ENCODE assay signal across 8 cellular contexts in genomic region chr12:114682101-114682919, GRCh38. TPM values are rescaled to one million over a fixed set of nuclear protein-coding genes. Genes with fewer than 3 reads are reported as not detected.
DNase-seq lines count a peak whose midpoint lies in the region; ATAC-seq and TF ChIP-seq lines count a peak whose summit lies in the region.

No MANE protein-coding gene starts in this region.

- peak overlapping the region; percentile 79 for H3K18ac ChIP-seq in trophoblast cell (ENCODE audit: low read length)

- BruUV-seq in PC-3 (replicated peaks; lab: Mats Ljungman, UMichigan) = no TSS peak

- DNase-seq in CD4-positive, alpha-beta memory T cell = no peak
- DNase-seq in PC-3 (peak; percentile 20), fibroblast of lung (ENCODE audit: low read depth in 2 of 2) (no peak), trophoblast cell (no peak)
- DNase-seq in stimulated activated CD4-positive, alpha-beta T cell treated with anti-CD3 and anti-CD28 coated beads, Interleukin-4, amount 100 ng/mL, for 1 hour = no peak
- no peak for DNase-seq in activated CD4-positive, alpha-beta memory T cell treated with anti-CD3 and anti-CD28 coated beads for 36 hours
- DNase-seq in effector CD8-positive, alpha-beta T cell (lab: John Stamatoyannopoulos, UW) = no peak

- H3K14ac ChIP-seq in trophoblast cell (ENCODE audit: low read length) = peak overlapping the region; percentile 88

- no CpG with 5 or more reads among the region's 15 CpGs for WGBS in trophoblast cell (ENCODE audit: extremely low coverage, insufficient coverage, insufficient read length)

- peaks cover 69% of the 10 kb centered on the region for H3K79me1 ChIP-seq in trophoblast cell (ENCODE audit: low read length)

- H3K23ac ChIP-seq in trophoblast cell (ENCODE audit: low read length) = peak overlapping the region; percentile 70

- H3K4me1 ChIP-seq in CD4-positive, alpha-beta memory T cell (ENCODE audit: insufficient read depth, low read length) = peaks cover 8% of the 10 kb centered on the region
- H3K4me1 ChIP-seq in PC-3 (ENCODE audit: insufficient read depth, low read length) (peaks cover 35% of the 10 kb centered on the region), fibroblast of lung (ENCODE audit: control insufficient read depth, extremely low read depth, insufficient read depth, low read length) (peaks cover 18% of the 10 kb centered on the region), trophoblast cell (ENCODE audit: control insufficient read depth in 1 of 2, insufficient read depth in 2 of 2, low read length in 2 of 2) (peaks cover 28 to 31% of the 10 kb centered on the region in 2 experiments)

- H2AK5ac ChIP-seq in trophoblast cell (ENCODE audit: low read length) = no peak overlapping the region

- H4K91ac ChIP-seq in trophoblast cell (ENCODE audit: low read depth, low read length) = peak overlapping the region; percentile 78

- H2AFZ ChIP-seq in PC-3 (ENCODE audit: low read length) = no peak overlapping the region
- no peak overlapping the region for H2AFZ ChIP-seq in fibroblast of lung (ENCODE audit: low read length)
- H2AFZ ChIP-seq in trophoblast cell (ENCODE audit: insufficient read depth, low read length, poor library complexity) = no peak overlapping the region

- intact Hi-C loops in CD4-positive, alpha-beta memory T cell (cut with micrococcal nuclease) = no loop called here
- intact Hi-C loops in PC-3 (cut with micrococcal nuclease) = loop anchor here (5.0 kb wide), 3 partner anchors 250 to 670 kb away; no protein-coding TSS in a partner anchor
- intact Hi-C loops in activated CD4-positive, alpha-beta memory T cell treated with anti-CD3 and anti-CD28 coated beads for 36 hours (cut with micrococcal nuclease) = no loop called here

- peaks cover 49% of the 10 kb centered on the region for H3K27me3 ChIP-seq in CD4-positive, alpha-beta memory T cell (ENCODE audit: insufficient read depth, low read length)
- H3K27me3 ChIP-seq in PC-3 (ENCODE audit: low read length) (no peaks in the 10 kb centered on the region), fibroblast of lung (ENCODE audit: control insufficient read depth, insufficient read depth, low read length) (no peaks in the 10 kb centered on the region), trophoblast cell (ENCODE audit: insufficient read depth, low read length) (no peaks in the 10 kb centered on the region)

- H3K9me3 Mint-ChIP-seq in CD4-positive, alpha-beta memory T cell = peaks cover 0 to 28% (median 14%) of the 10 kb centered on the region in 8 donors
- no peaks in the 10 kb centered on the region for H3K9me3 Mint-ChIP-seq in activated CD4-positive, alpha-beta memory T cell treated with anti-CD3 and anti-CD28 coated beads for 36 hours

- H3K4ac ChIP-seq in trophoblast cell (ENCODE audit: low read depth, low read length) = peak overlapping the region; percentile 94

- H3K9ac ChIP-seq in PC-3 (ENCODE audit: low read length) (peak overlapping the region; percentile 97), fibroblast of lung (ENCODE audit: insufficient read depth, low read length) (peak overlapping the region; percentile 94), trophoblast cell (ENCODE audit: low read length) (peak overlapping the region; percentile 100)

- no peak for TF ChIP-seq CTCF in PC-3 (conservative IDR thresholded peaks at IDR 0.05; ENCODE audit: low read depth, low read length)
- no peak for TF ChIP-seq CTCF in fibroblast of lung (conservative IDR thresholded peaks at IDR 0.05 in 1 of 2, IDR thresholded peaks at IDR 0.05 in 1 of 2; ENCODE audit: low read depth in 1 of 2, low read length in 2 of 2)

- CTCF ChIA-PET in CD4-positive, alpha-beta memory T cell (lab: Charles Lee; ENCODE audit: partially characterized antibody) = no interaction called here
- CTCF ChIA-PET in PC-3 (lab: Charles Lee) = no interaction called here
- CTCF ChIA-PET in activated CD4-positive, alpha-beta memory T cell treated with anti-CD3 and anti-CD28 coated beads for 36 hours (lab: Charles Lee) = no interaction called here

- ATAC-seq in PC-3 = no peak
- ATAC-seq in HG02588 (IDR thresholded peaks at IDR 0.05; ENCODE audit: unreplicated experiment) = no peak

- H3K27ac Mint-ChIP-seq in CD4-positive, alpha-beta memory T cell = no peak overlapping the region
- no peak overlapping the region for H3K27ac Mint-ChIP-seq in activated CD4-positive, alpha-beta memory T cell treated with anti-CD3 and anti-CD28 coated beads for 36 hours

- no peaks in the 10 kb centered on the region for H3K36me3 ChIP-seq in CD4-positive, alpha-beta memory T cell (ENCODE audit: insufficient read depth, low read length)
- H3K36me3 ChIP-seq in PC-3 (ENCODE audit: low read depth, low read length) (peaks cover 53% of the 10 kb centered on the region), fibroblast of lung (ENCODE audit: control insufficient read depth, insufficient read depth, low read length) (peaks cover 8% of the 10 kb centered on the region), trophoblast cell (ENCODE audit: control insufficient read depth in 1 of 2, insufficient read depth in 2 of 2, low read length in 2 of 2) (peaks cover 11 to 29% of the 10 kb centered on the region in 2 experiments)

- peak overlapping the region; percentile 92 for H3K4me2 ChIP-seq in PC-3 (ENCODE audit: low read length)
- H3K4me2 ChIP-seq in fibroblast of lung (ENCODE audit: extremely low read depth, insufficient read depth, low read length) = peak overlapping the region; percentile 15
- H3K4me2 ChIP-seq in trophoblast cell (ENCODE audit: low read length) = peak overlapping the region; percentile 46

- H3K27me3 Mint-ChIP-seq in CD4-positive, alpha-beta memory T cell = peaks cover 60 to 80% of the 10 kb centered on the region in 2 donors
- peaks cover 88% of the 10 kb centered on the region for H3K27me3 Mint-ChIP-seq in activated CD4-positive, alpha-beta memory T cell treated with anti-CD3 and anti-CD28 coated beads for 36 hours

- H3K36me3 Mint-ChIP-seq in CD4-positive, alpha-beta memory T cell = no peaks in the 10 kb centered on the region
- H3K36me3 Mint-ChIP-seq in activated CD4-positive, alpha-beta memory T cell treated with anti-CD3 and anti-CD28 coated beads for 36 hours = peaks cover 8% of the 10 kb centered on the region

- H4K12ac ChIP-seq in trophoblast cell (ENCODE audit: low read depth, low read length) = peak overlapping the region; percentile 37

- peaks cover 17 to 45% (median 28%) of the 10 kb centered on the region in 4 donors for H3K4me1 Mint-ChIP-seq in CD4-positive, alpha-beta memory T cell
- H3K4me1 Mint-ChIP-seq in activated CD4-positive, alpha-beta memory T cell treated with anti-CD3 and anti-CD28 coated beads for 36 hours (ENCODE audit: low read depth) = peaks cover 34% of the 10 kb centered on the region

- H4K8ac ChIP-seq in trophoblast cell (ENCODE audit: low read depth, low read length) = peak overlapping the region; percentile 71

- POLR2A ChIA-PET in CD4-positive, alpha-beta memory T cell (lab: Charles Lee; ENCODE audit: partially characterized antibody) = no interaction called here
- POLR2A ChIA-PET in PC-3 (lab: Charles Lee; ENCODE audit: unreplicated experiment) = interaction anchor here (0.7 kb wide), 1 partner anchor 88 kb away, joined by 4 read pairs; no protein-coding TSS in a partner anchor
- POLR2A ChIA-PET in activated CD4-positive, alpha-beta memory T cell treated with anti-CD3 and anti-CD28 coated beads for 36 hours (lab: Charles Lee) = no interaction called here

- peak overlapping the region; percentile 25 to 89 (median 54) for H3K4me3 Mint-ChIP-seq in CD4-positive, alpha-beta memory T cell
- no peak overlapping the region for H3K4me3 Mint-ChIP-seq in activated CD4-positive, alpha-beta memory T cell treated with anti-CD3 and anti-CD28 coated beads for 36 hours

- H3K79me2 ChIP-seq in PC-3 (ENCODE audit: low read length) (peaks cover 80% of the 10 kb centered on the region), fibroblast of lung (ENCODE audit: control insufficient read depth, insufficient read depth, low read length) (peaks cover 85% of the 10 kb centered on the region), trophoblast cell (ENCODE audit: control insufficient read depth, insufficient read depth, low read length, poor library complexity) (peaks cover 61% of the 10 kb centered on the region)

- no peak overlapping the region for H2BK12ac ChIP-seq in trophoblast cell (ENCODE audit: low read length)

- no peaks in the 10 kb centered on the region for H3K9me2 ChIP-seq in PC-3 (replicated peaks; ENCODE audit: low read length)

- H2BK120ac ChIP-seq in trophoblast cell (ENCODE audit: insufficient read depth, low read length, poor library complexity) = peak overlapping the region; percentile 91

- H3K27ac ChIP-seq in CD4-positive, alpha-beta memory T cell (ENCODE audit: low read depth, low read length) = no peak overlapping the region
- H3K27ac ChIP-seq in PC-3 (ENCODE audit: low read length) = peak overlapping the region; percentile 95
- H3K27ac ChIP-seq in fibroblast of lung (ENCODE audit: insufficient read depth, low read length) = peak overlapping the region; percentile 95
- H3K27ac ChIP-seq in trophoblast cell (ENCODE audit: low read depth, low read length) = peak overlapping the region; percentile 98

- H2BK5ac ChIP-seq in trophoblast cell (ENCODE audit: low read depth, low read length, poor library complexity) = peak overlapping the region; percentile 69

- H4K20me1 ChIP-seq in PC-3 (ENCODE audit: low read length) = peaks cover 56% of the 10 kb centered on the region
- H4K20me1 ChIP-seq in fibroblast of lung (ENCODE audit: control insufficient read depth, extremely low read depth, insufficient read depth, low read length) = no peaks in the 10 kb centered on the region

- no peaks in the 10 kb centered on the region for H3K9me3 ChIP-seq in CD4-positive, alpha-beta memory T cell (ENCODE audit: control insufficient read depth in 1 of 2, low read length in 2 of 2)
- H3K9me3 ChIP-seq in PC-3 (ENCODE audit: low read length) (no peaks in the 10 kb centered on the region), fibroblast of lung (ENCODE audit: control insufficient read depth, insufficient read depth, low read depth, low read length) (no peaks in the 10 kb centered on the region), trophoblast cell (ENCODE audit: insufficient read depth, low read depth, low read length) (no peaks in the 10 kb centered on the region)

- H3K4me3 ChIP-seq in CD4-positive, alpha-beta memory T cell (ENCODE audit: low read length in 2 of 2) = no peak overlapping the region
- H3K4me3 ChIP-seq in PC-3 (ENCODE audit: low read length) (peak overlapping the region; percentile 94), fibroblast of lung (replicated peaks in 1 of 4; ENCODE audit: control extremely low read depth in 1 of 4, insufficient read depth in 1 of 4, low read depth in 3 of 4, low read length in 4 of 4) (peak overlapping the region; percentile 63 to 97 (median 90)), trophoblast cell (ENCODE audit: low read depth, low read length) (peak overlapping the region; percentile 99)

- no peaks in the 10 kb centered on the region for H3F3A ChIP-seq in PC-3 (ENCODE audit: low read length, unreplicated experiment)

RNA-seq across cellular contexts. Expression of gene TBX3, which starts 1.7 kb away (rescaled TPM):
- not detected for total RNA-seq in CD4-positive, alpha-beta memory T cell
- not detected for polyA plus RNA-seq in CD4-positive, alpha-beta memory T cell
- total RNA-seq in PC-3 (2014; rRNA removed) (89.4 and 123 TPM in 2 replicates), fibroblast of lung (39.5 and 66.4 TPM in 2 replicates)
- 19.9 and 33.0 TPM in 2 replicates for polyA plus RNA-seq in fibroblast of lung
- 20.4 and 31.2 TPM in 2 replicates for polyA plus RNA-seq in fibroblast of lung (2012)
- polyA minus RNA-seq in fibroblast of lung (ENCODE audit: low replicate concordance) = 14.4 and 23.9 TPM in 2 replicates
- polyA plus RNA-seq in trophoblast cell (2013) = 292 and 302 TPM in 2 replicates
- not detected for total RNA-seq in activated CD4-positive, alpha-beta memory T cell treated with anti-CD3 and anti-CD28 coated beads for 36 hours

Comparison
In these comparisons a context has a peak if more than half of its experiments do, and no peak if none do; other contexts are left out.
1. H3K4me3 ChIP-seq: peak in PC-3 (single experiment), fibroblast of lung (4 of 4) and trophoblast cell (single experiment); none in CD4-positive, alpha-beta memory T cell (0 of 2).
2. H3K4me2 ChIP-seq: peak in every context shown above with its lines; median percentile 92 in PC-3; 46 in trophoblast cell; 15 in fibroblast of lung.
3. RNA of gene TBX3, which starts 1.7 kb away (total RNA-seq): 89.4 to 123 TPM in PC-3 and 39.5 to 66.4 TPM in fibroblast of lung; not detected in activated CD4-positive, alpha-beta memory T cell treated with anti-CD3 and anti-CD28 coated beads for 36 hours and not detected in CD4-positive, alpha-beta memory T cell; every median in the first group is over 10 times any median in the second.
4. Peak in every context shown above with its lines, with median percentiles within 50 percentile points of each other: H3K9ac ChIP-seq.